21 cellular contexts compared by ENCODE assay signal in genomic region chr7:77306231-77307067, GRCh38.
DNase-seq lines count a peak whose midpoint lies in the region; ATAC-seq and TF ChIP-seq lines count a peak whose summit lies in the region.
"Had no signal": no experiment of that assay in that cellular context is flagged by ENCODE, and none has a peak within 500 bp of the region (broad histone marks: within the 10 kb centered on the region; RNA-seq: fewer than 3 reads in every experiment).

No MANE protein-coding gene starts in this region.

- BruUV-seq in HCT116 (replicated peaks; lab: Mats Ljungman, UMichigan), result no TSS peak

- no peak overlapping the region for H3K4me3 ChIP-seq in HCT116 (replicated peaks in 1 of 2; ENCODE audit: low read depth in 1 of 2, low read length in 2 of 2)
- H3K4me3 ChIP-seq: heart left ventricle, SJSA1, spleen had no signal

- peak overlapping the region; percentile 47 for H3K4me3 Mint-ChIP-seq in endothelial cell (ENCODE audit: unreplicated experiment)
- H3K4me3 Mint-ChIP-seq in stimulated activated naive B cell treated with anti-CD40 and anti-IgM and Interleukin-4, amounts not matched to agents 10 μg/mL and 1 μg/mL and 100 μg/mL, for 72 hours, result no peak overlapping the region
- H3K4me3 Mint-ChIP-seq: naive thymus-derived CD8-positive, alpha-beta T cell; T-helper 2 cell treated with Interferon-gamma antibody and Interleukin-4, amounts not matched to agents 5 μg/mL and 100 μg/mL, for 36 hours had no signal

- H3K27me3 Mint-ChIP-seq in endothelial cell (ENCODE audit: unreplicated experiment), result peaks cover 3% of the 10 kb centered on the region
- no peaks in the 10 kb centered on the region for H3K27me3 Mint-ChIP-seq in stimulated activated naive B cell treated with anti-CD40 and anti-IgM and Interleukin-4, amounts not matched to agents 10 μg/mL and 1 μg/mL and 100 μg/mL, for 72 hours
- H3K27me3 Mint-ChIP-seq: naive thymus-derived CD8-positive, alpha-beta T cell; progenitor cell of endocrine pancreas had no signal

- POLR2A ChIA-PET in HCT116 (lab: Charles Lee), result no interaction called here

- H3K4me1 ChIP-seq in HCT116 (ENCODE audit: control insufficient read depth in 1 of 2, insufficient read depth in 2 of 2, low read length in 2 of 2), result peaks cover 3 to 31% of the 10 kb centered on the region in 2 experiments; a peak in 3 of 4 replicates
- H3K4me1 ChIP-seq: BE2C, SJSA1, spleen had no signal

- DNase-seq in HCT116 (ENCODE audit: low read depth, low spot score) (no peak), NCI-H774 (lab: John Stamatoyannopoulos, UW) (peak; percentile 4), endothelial cell (ENCODE audit: low spot score) (no peak), renal cortical epithelial cell (ENCODE audit: low read depth) (peak; percentile 63), NCI-H2107 (lab: John Stamatoyannopoulos, UW) (no peak), D341Med (ENCODE audit: low spot score) (no peak)
- DNase-seq in stimulated activated naive B cell treated with anti-CD40 and anti-IgM and Interleukin-4, amounts not matched to agents 10 μg/mL and 1 μg/mL and 100 μg/mL, for 72 hours, result no peak
- DNase-seq: activated CD4-positive, alpha-beta T cell treated with anti-CD3 and anti-CD28 coated beads for 1 hour; activated effector memory CD4-positive, alpha-beta T cell treated with Interleukin-2 at 50 U/mL for 16 hours; BE2C; central memory CD4-positive, alpha-beta T cell; effector memory CD4-positive, alpha-beta T cell; naive thymus-derived CD8-positive, alpha-beta T cell; NCI-H1048; NCI-H526 treated with DMSO at 0.1 percent for 48 hours; OCI-M1; spleen had no signal

- RAD21 ChIA-PET in HCT116 (lab: Charles Lee; ENCODE audit: low non-redundant PET in 1 of 2, low total read pairs in 2 of 2, uncharacterized antibody in 2 of 2, unreplicated experiment in 2 of 2), result no interaction called here

- no peak for TF ChIP-seq RAD21 in HCT116 (IDR thresholded peaks at IDR 0.05; ENCODE audit: low read depth)

- ATAC-seq in HCT116, result no peak; the same call in 1 of the 2 replicates
- ATAC-seq in stimulated activated naive B cell treated with anti-CD40 and anti-IgM and Interleukin-4, amounts not matched to agents 10 μg/mL and 1 μg/mL and 100 μg/mL, for 72 hours (replicated peaks), result no peak
- ATAC-seq: heart left ventricle; naive thymus-derived CD8-positive, alpha-beta T cell had no signal

- no peaks in the 10 kb centered on the region for H3K79me2 ChIP-seq in HCT116 (ENCODE audit: insufficient read depth, low read length)

- H3K4me2 ChIP-seq in HCT116 (ENCODE audit: low read length), result peak overlapping the region; percentile 9; the same call in 1 of the 2 replicates

- no peaks in the 10 kb centered on the region for H4K20me1 ChIP-seq in HCT116 (ENCODE audit: insufficient read depth)

- peaks cover 6% of the 10 kb centered on the region for H3K4me1 Mint-ChIP-seq in endothelial cell (ENCODE audit: unreplicated experiment)
- peaks cover 1 to 14% of the 10 kb centered on the region in 2 donors for H3K4me1 Mint-ChIP-seq in stimulated activated naive B cell treated with anti-CD40 and anti-IgM and Interleukin-4, amounts not matched to agents 10 μg/mL and 1 μg/mL and 100 μg/mL, for 72 hours

- TF ChIP-seq POLR2A in HCT116 (IDR thresholded peaks at IDR 0.05; ENCODE audit: borderline replicate concordance, extremely low read depth, insufficient read depth, insufficient read length), result no peak

- no peak overlapping the region for H2AFZ ChIP-seq in HCT116 (ENCODE audit: low read depth, low read length, poor library complexity, severe bottlenecking)

- no peaks in the 10 kb centered on the region for H3K9me3 ChIP-seq in HCT116 (ENCODE audit: control insufficient read depth in 1 of 2, insufficient read depth in 1 of 2, low read depth in 1 of 2, low read length in 2 of 2)
- H3K9me3 ChIP-seq: BE2C, SJSA1 had no signal

- H3K9me2 ChIP-seq in HCT116 (ENCODE audit: insufficient read depth), result no peaks in the 10 kb centered on the region

- intact Hi-C loops in HCT116 (cut with micrococcal nuclease), result no loop called here

- CTCF ChIA-PET in HCT116 (lab: Charles Lee), result interaction anchor here (1.1 kb wide), 1 partner anchor 25 kb away, joined by 4 read pairs; no protein-coding TSS in a partner anchor

- no peaks in the 10 kb centered on the region for H3K9me3 Mint-ChIP-seq in endothelial cell (ENCODE audit: unreplicated experiment)
- peaks cover 28 to 46% of the 10 kb centered on the region in 2 donors for H3K9me3 Mint-ChIP-seq in stimulated activated naive B cell treated with anti-CD40 and anti-IgM and Interleukin-4, amounts not matched to agents 10 μg/mL and 1 μg/mL and 100 μg/mL, for 72 hours
- H3K9me3 Mint-ChIP-seq: T-helper 2 cell treated with Interferon-gamma antibody and Interleukin-4, amounts not matched to agents 5 μg/mL and 100 μg/mL, for 36 hours had no signal

- H3K36me3 Mint-ChIP-seq in endothelial cell (ENCODE audit: low read depth, unreplicated experiment), result no peaks in the 10 kb centered on the region
- peaks cover 52 to 64% of the 10 kb centered on the region in 2 donors for H3K36me3 Mint-ChIP-seq in stimulated activated naive B cell treated with anti-CD40 and anti-IgM and Interleukin-4, amounts not matched to agents 10 μg/mL and 1 μg/mL and 100 μg/mL, for 72 hours

- no peak overlapping the region for H3K27ac ChIP-seq in HCT116 (ENCODE audit: low read depth, low read length)
- H3K27ac ChIP-seq: heart left ventricle, SJSA1, spleen had no signal

- no peak overlapping the region for H3K27ac Mint-ChIP-seq in endothelial cell (ENCODE audit: unreplicated experiment)
- no peak overlapping the region for H3K27ac Mint-ChIP-seq in stimulated activated naive B cell treated with anti-CD40 and anti-IgM and Interleukin-4, amounts not matched to agents 10 μg/mL and 1 μg/mL and 100 μg/mL, for 72 hours
- H3K27ac Mint-ChIP-seq: progenitor cell of endocrine pancreas; T-helper 2 cell treated with Interferon-gamma antibody and Interleukin-4, amounts not matched to agents 5 μg/mL and 100 μg/mL, for 36 hours had no signal

- TF ChIP-seq CTCF in HCT116 (IDR thresholded peaks at IDR 0.05 in 2 of 3, conservative IDR thresholded peaks at IDR 0.05 in 1 of 3; ENCODE audit: borderline replicate concordance in 1 of 3, insufficient read depth in 1 of 3, low read depth in 2 of 3, low read length in 2 of 3), result no peak
- TF ChIP-seq CTCF in endothelial cell (IDR thresholded peaks at IDR 0.05; ENCODE audit: unreplicated experiment), result no peak

- no peaks in the 10 kb centered on the region for H3K27me3 ChIP-seq in HCT116 (ENCODE audit: insufficient read depth, low read length)
- H3K27me3 ChIP-seq: BE2C, heart left ventricle, SJSA1, spleen had no signal

- H3K36me3 ChIP-seq in HCT116 (ENCODE audit: control insufficient read depth in 1 of 2, insufficient read depth in 2 of 2, low read length in 2 of 2), result no peaks in the 10 kb centered on the region
- H3K36me3 ChIP-seq: BE2C, SJSA1 had no signal

- H3K9ac ChIP-seq in HCT116 (ENCODE audit: low read length), result no peak overlapping the region

TF ChIP-seq in HCT116, 20 proteins besides CTCF, POLR2A, EP300 and RAD21:
- TF ChIP-seq FOSL1 (IDR thresholded peaks at IDR 0.05; ENCODE audit: low read depth) (no peak), SRF (IDR thresholded peaks at IDR 0.05; ENCODE audit: low read depth) (no peak), CBX3 (IDR thresholded peaks at IDR 0.05; ENCODE audit: low read depth) (no peak), ATF3 (IDR thresholded peaks at IDR 0.05) (no peak), EGR1 (IDR thresholded peaks at IDR 0.05; ENCODE audit: low read depth) (no peak), ZBTB33 (IDR thresholded peaks at IDR 0.05; ENCODE audit: extremely low read depth, insufficient replicate concordance, low read length) (no peak), EZH2phosphoT487 (IDR thresholded peaks at IDR 0.05; ENCODE audit: borderline replicate concordance) (no peak), MAX (IDR thresholded peaks at IDR 0.05) (no peak)

Comparison
In these comparisons a context has a peak if more than half of its experiments do, and no peak if none do; other contexts are left out.
1. DNase-seq: peak in NCI-H774 (single experiment) and renal cortical epithelial cell (single experiment); none in HCT116 (single experiment), endothelial cell (single experiment), NCI-H2107 (single experiment), D341Med (single experiment) and stimulated activated naive B cell treated with anti-CD40 and anti-IgM and Interleukin-4, amounts not matched to agents 10 μg/mL and 1 μg/mL and 100 μg/mL, for 72 hours (single experiment).